Comparison of ENCODE assay signal across 35 cellular contexts in the genomic region with DNA sequence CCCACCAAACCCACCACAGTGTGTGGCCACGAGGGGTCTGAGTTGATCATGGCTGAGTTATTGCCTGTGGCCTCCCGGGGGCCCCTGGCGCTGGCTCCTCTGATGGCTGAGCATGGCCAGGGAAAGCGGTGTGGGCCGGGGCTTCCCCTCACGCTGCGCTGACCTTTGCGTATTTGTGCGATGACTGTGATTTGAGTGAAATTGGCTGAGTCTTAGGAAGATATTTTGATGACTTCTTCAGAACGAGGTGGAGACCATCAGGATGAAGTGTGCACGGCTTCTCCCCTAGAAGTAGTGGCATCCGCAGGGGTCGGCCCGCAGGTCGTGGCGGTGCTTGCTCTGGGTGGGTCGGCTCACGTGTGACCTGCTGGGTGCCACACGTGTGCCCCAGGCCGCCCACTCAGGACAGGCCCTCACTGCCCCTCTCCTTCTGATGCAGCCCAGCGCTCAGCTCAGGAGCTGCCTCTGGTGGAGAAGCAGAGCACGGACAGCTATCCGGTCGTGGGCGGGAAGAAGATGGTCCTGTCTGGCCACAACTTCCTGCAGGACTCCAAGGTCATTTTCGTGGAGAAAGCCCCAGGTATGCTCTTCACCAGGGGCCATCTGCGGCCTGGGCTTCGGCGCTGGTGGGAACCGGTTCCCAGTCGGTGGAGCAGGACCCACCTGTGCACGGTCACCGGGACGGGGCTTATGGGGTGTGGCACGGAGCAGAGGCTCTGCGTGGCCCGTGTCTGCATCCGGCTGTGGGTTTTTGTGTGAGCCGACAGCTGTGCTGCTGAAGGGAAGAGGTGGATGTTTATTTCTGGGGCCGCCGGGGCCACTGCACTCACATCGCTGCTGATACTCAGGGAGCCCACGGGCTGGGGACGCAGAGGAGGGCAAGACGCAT. TPM values are rescaled to one million over a fixed set of nuclear protein-coding genes. Genes with fewer than 3 reads are reported as not detected.
DNase-seq lines count a peak whose midpoint lies in the region; ATAC-seq and TF ChIP-seq lines count a peak whose summit lies in the region.
"Had no signal": no experiment of that assay in that cellular context is flagged by ENCODE, and none has a peak within 500 bp of the region (broad histone marks: within the 10 kb centered on the region; RNA-seq: fewer than 3 reads in every experiment).

No MANE protein-coding gene starts in this region.

- ATAC-seq in activated CD8-positive, alpha-beta memory T cell treated with anti-CD3 and anti-CD28 coated beads, Interleukin-2, amount 10 ng/mL, durations not matched to agents 7 days and 5 days, result no peak
- ATAC-seq in lower lobe of right lung, result no peak
- ATAC-seq: activated T-helper 17 cell treated with anti-CD3 and anti-CD28 coated beads, Interleukin-2, amount 50 U/mL, for 72 hours; foreskin keratinocyte; left ventricle myocardium superior had no signal

- H3K27me3 ChIP-seq in H9 (ENCODE audit: insufficient read depth, low read length), result no peaks in the 10 kb centered on the region
- H3K27me3 ChIP-seq in WERI-Rb-1 (ENCODE audit: insufficient read depth, low read depth, severe bottlenecking), result no peaks in the 10 kb centered on the region
- H3K27me3 ChIP-seq in lower lobe of right lung (ENCODE audit: low read depth), result no peaks in the 10 kb centered on the region
- H3K27me3 ChIP-seq: ascending aorta, BE2C, esophagus muscularis mucosa, foreskin keratinocyte, neutrophil, tibial nerve had no signal

- H2AFZ ChIP-seq in H9 (ENCODE audit: low read length), result no peak overlapping the region

- DNase-seq in AG04449 (ENCODE audit: low read depth, low spot score), result no peak
- no peak for DNase-seq in H9
- DNase-seq in WERI-Rb-1, result no peak
- peak; percentile 69 for DNase-seq in islet precursor cell
- no peak for DNase-seq in retina
- DNase-seq in activated CD8-positive, alpha-beta memory T cell treated with anti-CD3 and anti-CD28 coated beads, Interleukin-2, amount 10 ng/mL, durations not matched to agents 7 days and 5 days, result no peak
- DNase-seq in lower lobe of right lung, result no peak
- DNase-seq in NCI-H510A treated with DMSO at 0.1 percent for 48 hours (lab: John Stamatoyannopoulos, UW), result no peak
- DNase-seq: activated CD4-positive, alpha-beta memory T cell treated with anti-CD3 and anti-CD28 coated beads for 36 hours; activated CD4-positive, CD25-positive, alpha-beta regulatory T cell treated with anti-CD3 and anti-CD28 coated beads, Interleukin-2, amount 50 U/mL, for 72 hours; activated CD8-positive, alpha-beta memory T cell treated with anti-CD3 and anti-CD28 coated beads, Interleukin-2, amount 50 U/mL, for 48 hours; BE2C; CD8-positive, alpha-beta memory T cell; EL; foreskin keratinocyte; head of caudate nucleus; left ventricle myocardium superior; NCI-H1092; NCI-H187; NCI-H446 treated with DMSO at 0.1 percent for 48 hours; NCI-H82; stimulated activated CD4-positive, alpha-beta T cell treated with anti-CD3 and anti-CD28 coated beads, Interleukin-15, amount 100 ng/mL, for 24 hours; stimulated activated CD4-positive, alpha-beta T cell treated with anti-CD3 and anti-CD28 coated beads, Interleukin-4, amount 100 ng/mL, for 4 hours had no signal

- H3K18ac ChIP-seq in H9 (ENCODE audit: insufficient read length, low read depth, low read length), result no peak overlapping the region

- H4K8ac ChIP-seq in H9 (replicated peaks; ENCODE audit: insufficient read length, low read depth, low read length), result no peak overlapping the region

- H3K27ac ChIP-seq in H9 (ENCODE audit: insufficient read length, low read depth, low read length) (no peak overlapping the region), WERI-Rb-1 (no peak overlapping the region), lower lobe of right lung (no peak overlapping the region)
- H3K27ac ChIP-seq: ascending aorta, esophagus muscularis mucosa, foreskin keratinocyte, neutrophil, SK-N-MC had no signal

- H3K23me2 ChIP-seq in H9 (ENCODE audit: insufficient read length, low read depth, low read length, poor library complexity, severe bottlenecking), result no peaks in the 10 kb centered on the region

- H3K9ac ChIP-seq in H9 (ENCODE audit: extremely low read depth, insufficient read length, low read length), result no peak overlapping the region

- H3K4me1 Mint-ChIP-seq in H9, result peaks cover 3 to 4% of the 10 kb centered on the region in 2 experiments
- H3K4me1 Mint-ChIP-seq in activated CD8-positive, alpha-beta memory T cell treated with anti-CD3 and anti-CD28 coated beads, Interleukin-2, amount 10 ng/mL, durations not matched to agents 7 days and 5 days, result no peaks in the 10 kb centered on the region
- H3K4me1 Mint-ChIP-seq: activated T-helper 17 cell treated with anti-CD3 and anti-CD28 coated beads, Interleukin-2, amount 50 U/mL, for 72 hours had no signal

- H2BK120ac ChIP-seq in H9 (ENCODE audit: low read depth, low read length, poor library complexity, severe bottlenecking), result no peak overlapping the region

- H3K56ac ChIP-seq in H9 (ENCODE audit: insufficient read length, low read depth, low read length), result no peak overlapping the region

- H3K4me2 ChIP-seq in H9 (ENCODE audit: insufficient read depth, insufficient read length, low read length), result no peak overlapping the region

- no peak overlapping the region for H4K91ac ChIP-seq in H9 (ENCODE audit: insufficient read length, low read depth, low read length)

- H4K20me1 ChIP-seq in H9 (ENCODE audit: control insufficient read depth, insufficient read depth, insufficient read length), result no peaks in the 10 kb centered on the region

- WGBS in H9 (ENCODE audit: extremely low coverage, insufficient read length, low lambda C conversion rate), result no CpG with 5 or more reads among the region's 45 CpGs

- H3K36me3 ChIP-seq in WERI-Rb-1 (peaks cover 64% of the 10 kb centered on the region), lower lobe of right lung (peaks cover 57% of the 10 kb centered on the region)
- H3K36me3 ChIP-seq: BE2C had no signal

- H3K23ac ChIP-seq in H9 (ENCODE audit: insufficient read length, low read depth, low read length), result no peak overlapping the region

- H3K9me3 ChIP-seq in H9 (ENCODE audit: control insufficient read depth, low read depth, low read length), result no peaks in the 10 kb centered on the region
- H3K9me3 ChIP-seq in WERI-Rb-1 (ENCODE audit: severe bottlenecking), result no peaks in the 10 kb centered on the region
- no peaks in the 10 kb centered on the region for H3K9me3 ChIP-seq in lower lobe of right lung
- H3K9me3 ChIP-seq: ascending aorta, BE2C, esophagus muscularis mucosa, neutrophil, tibial nerve had no signal

- no peak overlapping the region for H2BK20ac ChIP-seq in H9 (ENCODE audit: low read depth, low read length, poor library complexity, severe bottlenecking)

- CTCF ChIA-PET in AG04449 (lab: Yijun Ruan, JAX), result no interaction called here
- CTCF ChIA-PET in activated CD8-positive, alpha-beta memory T cell treated with anti-CD3 and anti-CD28 coated beads, Interleukin-2, amount 10 ng/mL, durations not matched to agents 7 days and 5 days (lab: Charles Lee), result no interaction called here

- H3K36me3 Mint-ChIP-seq in H9 (ENCODE audit: insufficient read depth in 1 of 3, low read depth in 3 of 3), result no peaks in the 10 kb centered on the region
- no peaks in the 10 kb centered on the region for H3K36me3 Mint-ChIP-seq in activated CD8-positive, alpha-beta memory T cell treated with anti-CD3 and anti-CD28 coated beads, Interleukin-2, amount 10 ng/mL, durations not matched to agents 7 days and 5 days
- H3K36me3 Mint-ChIP-seq: mesothelial cell of epicardium had no signal

- no peaks in the 10 kb centered on the region for H3K79me2 ChIP-seq in H9 (ENCODE audit: insufficient read depth, low read length)

- POLR2A ChIA-PET in AG04449 (lab: Yijun Ruan, JAX), result no interaction called here

- H3K4me1 ChIP-seq in H9 (ENCODE audit: insufficient read depth, low read length), result no peaks in the 10 kb centered on the region
- peaks cover 15% of the 10 kb centered on the region for H3K4me1 ChIP-seq in lower lobe of right lung
- H3K4me1 ChIP-seq: ascending aorta, BE2C, foreskin keratinocyte had no signal

- H3K4ac ChIP-seq in H9 (ENCODE audit: low read depth, low read length), result no peak overlapping the region

- H3K79me1 ChIP-seq in H9 (ENCODE audit: insufficient read depth, low read depth, low read length, poor library complexity, severe bottlenecking), result no peaks in the 10 kb centered on the region

- H2BK12ac ChIP-seq in H9 (ENCODE audit: insufficient read length, low read depth, low read length), result no peak overlapping the region

- H3K4me3 Mint-ChIP-seq in H9, result no peak overlapping the region
- no peak overlapping the region for H3K4me3 Mint-ChIP-seq in activated CD8-positive, alpha-beta memory T cell treated with anti-CD3 and anti-CD28 coated beads, Interleukin-2, amount 10 ng/mL, durations not matched to agents 7 days and 5 days
- H3K4me3 Mint-ChIP-seq: activated CD4-positive, alpha-beta memory T cell treated with anti-CD3 and anti-CD28 coated beads for 36 hours; activated naive CD8-positive, alpha-beta T cell; activated T-helper 17 cell treated with anti-CD3 and anti-CD28 coated beads, Interleukin-2, amount 50 U/mL, for 72 hours; CD8-positive, alpha-beta memory T cell; dendritic cell treated with granulocyte-macrophage colony-stimulating factor and Interleukin-4, amounts not matched to agents 40 ng/mL and 50 ng/mL, for 4 days; IgD-negative memory B cell; mesothelial cell of epicardium; T-helper 1 cell treated with Interleukin-12 subunit alpha and Interleukin-12 subunit beta and Interleukin-4 antibody, amounts not matched to agents 30 μg/mL and 1 μg/mL, for 36 hours had no signal

- intact Hi-C loops in lower lobe of right lung (cut with DNase I), result no loop called here

- no peak overlapping the region for H3T11ph ChIP-seq in H9 (ENCODE audit: low read length)

- H3K27ac Mint-ChIP-seq in H9, result peak overlapping the region in 1 of 3 experiments; percentile 59; a peak in 2 of 7 replicates
- no peak overlapping the region for H3K27ac Mint-ChIP-seq in activated CD8-positive, alpha-beta memory T cell treated with anti-CD3 and anti-CD28 coated beads, Interleukin-2, amount 10 ng/mL, durations not matched to agents 7 days and 5 days
- H3K27ac Mint-ChIP-seq: activated CD4-positive, alpha-beta memory T cell treated with anti-CD3 and anti-CD28 coated beads for 36 hours; activated naive CD8-positive, alpha-beta T cell; activated T-helper 17 cell treated with anti-CD3 and anti-CD28 coated beads, Interleukin-2, amount 50 U/mL, for 72 hours; CD8-positive, alpha-beta memory T cell; dendritic cell treated with granulocyte-macrophage colony-stimulating factor and Interleukin-4, amounts not matched to agents 40 ng/mL and 50 ng/mL, for 4 days; IgD-negative memory B cell; mesothelial cell of epicardium; progenitor cell of endocrine pancreas; T-helper 1 cell treated with Interleukin-12 subunit alpha and Interleukin-12 subunit beta and Interleukin-4 antibody, amounts not matched to agents 30 μg/mL and 1 μg/mL, for 36 hours had no signal

- H3K4me3 ChIP-seq in AG04449 (ENCODE audit: low read depth, low read length) (no peak overlapping the region), WERI-Rb-1 (ENCODE audit: low read depth, low read length) (no peak overlapping the region), lower lobe of right lung (no peak overlapping the region)
- H3K4me3 ChIP-seq: ascending aorta, esophagus muscularis mucosa, SK-N-MC, tibial nerve had no signal

- H3K27me3 Mint-ChIP-seq in H9 (ENCODE audit: low read depth), result no peaks in the 10 kb centered on the region
- H3K27me3 Mint-ChIP-seq in activated CD8-positive, alpha-beta memory T cell treated with anti-CD3 and anti-CD28 coated beads, Interleukin-2, amount 10 ng/mL, durations not matched to agents 7 days and 5 days, result no peaks in the 10 kb centered on the region
- H3K27me3 Mint-ChIP-seq: activated CD4-positive, alpha-beta memory T cell treated with anti-CD3 and anti-CD28 coated beads for 36 hours; activated naive CD8-positive, alpha-beta T cell; activated T-helper 17 cell treated with anti-CD3 and anti-CD28 coated beads, Interleukin-2, amount 50 U/mL, for 72 hours; CD8-positive, alpha-beta memory T cell; dendritic cell treated with granulocyte-macrophage colony-stimulating factor and Interleukin-4, amounts not matched to agents 40 ng/mL and 50 ng/mL, for 4 days; IgD-negative memory B cell; progenitor cell of endocrine pancreas had no signal

- no peaks in the 10 kb centered on the region for H3K9me3 Mint-ChIP-seq in H9
- H3K9me3 Mint-ChIP-seq in activated CD8-positive, alpha-beta memory T cell treated with anti-CD3 and anti-CD28 coated beads, Interleukin-2, amount 10 ng/mL, durations not matched to agents 7 days and 5 days (ENCODE audit: low read depth), result no peaks in the 10 kb centered on the region
- H3K9me3 Mint-ChIP-seq: activated CD4-positive, alpha-beta memory T cell treated with anti-CD3 and anti-CD28 coated beads for 36 hours; activated T-helper 17 cell treated with anti-CD3 and anti-CD28 coated beads, Interleukin-2, amount 50 U/mL, for 72 hours; CD8-positive, alpha-beta memory T cell; dendritic cell treated with granulocyte-macrophage colony-stimulating factor and Interleukin-4, amounts not matched to agents 40 ng/mL and 50 ng/mL, for 4 days; IgD-negative memory B cell; mesothelial cell of epicardium; T-helper 1 cell treated with Interleukin-12 subunit alpha and Interleukin-12 subunit beta and Interleukin-4 antibody, amounts not matched to agents 30 μg/mL and 1 μg/mL, for 36 hours had no signal

- no peak overlapping the region for H2AK5ac ChIP-seq in H9 (ENCODE audit: insufficient read length, low read length)

- TF ChIP-seq CTCF in AG04449 (IDR thresholded peaks at IDR 0.05; ENCODE audit: insufficient read depth, low read length, missing control alignments) (peak; percentile 12), H9 (conservative IDR thresholded peaks at IDR 0.05) (0 out of 3 replicates have a peak, but pooled peaks have one; percentile 24), WERI-Rb-1 (IDR thresholded peaks at IDR 0.05; ENCODE audit: low read depth, low read length) (peak; percentile 18; the same call in 1 of the 2 replicates), lower lobe of right lung (IDR thresholded peaks at IDR 0.05) (no peak)

- no peak overlapping the region for H4K5ac ChIP-seq in H9 (ENCODE audit: insufficient read length, low read depth, low read length)

- H2BK15ac ChIP-seq in H9 (ENCODE audit: low read depth, low read length), result no peak overlapping the region

- no peak overlapping the region for H2BK5ac ChIP-seq in H9 (ENCODE audit: insufficient read length, low read length)

- no peak overlapping the region; the same call in 1 of the 2 replicates for H3K14ac ChIP-seq in H9 (ENCODE audit: insufficient read depth, low read length)

RNA-seq across cellular contexts. Expression of a gene that starts 55.8 kb away (rescaled TPM):
- 5.3 and 5.5 TPM in 2 replicates for total RNA-seq in H9 (2021)
- total RNA-seq in activated CD8-positive, alpha-beta memory T cell treated with anti-CD3 and anti-CD28 coated beads, Interleukin-2, amount 10 ng/mL, durations not matched to agents 7 days and 5 days, result 10 to 100 TPM; 25.7 to 27.8 TPM
- total RNA-seq in lower lobe of right lung, result 21.4 TPM
